Comparison of ENCODE assay signal across 26 cellular contexts in the genomic region with DNA sequence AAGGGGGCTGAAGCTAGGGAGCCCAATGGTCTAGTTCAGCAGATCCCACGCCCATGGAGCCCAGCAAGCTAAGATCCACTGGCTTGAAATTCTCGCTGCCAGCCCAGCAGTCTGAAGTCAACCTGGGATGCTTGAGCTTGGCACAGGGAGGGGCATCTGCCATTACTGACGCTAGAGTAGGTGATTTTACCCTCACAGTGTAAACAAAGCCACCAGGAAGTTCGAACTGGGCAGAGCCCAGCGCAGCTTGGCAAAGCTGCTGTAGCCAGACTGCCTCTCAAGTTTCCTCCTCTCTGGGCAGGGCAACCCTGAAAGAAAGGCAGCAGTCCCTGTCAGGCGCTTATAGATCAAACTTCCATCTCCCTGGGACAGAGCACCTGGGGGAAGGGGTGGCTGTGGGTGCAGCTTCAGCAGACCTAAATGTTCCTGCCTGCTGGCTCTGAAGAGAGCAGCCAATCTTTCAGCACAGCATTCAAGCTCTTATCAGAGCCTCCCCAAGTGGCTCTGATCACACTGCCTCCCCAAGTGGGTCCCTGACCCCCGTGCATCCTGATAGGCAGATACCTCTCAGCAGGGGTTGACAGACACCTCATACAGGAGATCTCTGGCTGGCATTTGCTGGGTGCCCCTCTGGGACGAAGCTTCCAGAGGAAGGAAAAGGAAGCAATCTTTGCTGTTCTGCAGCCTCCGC.
DNase-seq lines count a peak whose midpoint lies in the region; ATAC-seq, FAIRE-seq and TF ChIP-seq lines count a peak whose summit lies in the region.
"Had no signal": no experiment of that assay in that cellular context is flagged by ENCODE, and none has a peak within 500 bp of the region (broad histone marks: within the 10 kb centered on the region; RNA-seq: fewer than 3 reads in every experiment).

No MANE protein-coding gene starts in this region.

- H3K9ac ChIP-seq in kidney (ENCODE audit: low read length in 2 of 2) = no peak overlapping the region

- TF ChIP-seq CTCF in kidney (IDR thresholded peaks at IDR 0.05; ENCODE audit: borderline replicate concordance, extremely low read depth, insufficient read depth) (no peak), transverse colon (IDR thresholded peaks at IDR 0.05) (no peak)

- DNase-seq in NCI-H2196 (lab: John Stamatoyannopoulos, UW; ENCODE audit: unreplicated experiment) (peak; percentile 28), NCI-H2196 treated with DMSO at 0.1 percent for 48 hours (lab: John Stamatoyannopoulos, UW; ENCODE audit: unreplicated experiment) (no peak), NCI-H510A (lab: John Stamatoyannopoulos, UW) (peak; percentile 4), kidney (peak; percentile 49), transverse colon (peak; percentile 72)
- no peak for DNase-seq in activated naive CD4-positive, alpha-beta T cell treated with anti-CD3 and anti-CD28 coated beads, Interleukin-2, amount 50 U/mL, for 16 hours
- DNase-seq: activated CD8-positive, alpha-beta T cell treated with anti-CD3 and anti-CD28 coated beads for 36 hours; activated effector memory CD4-positive, alpha-beta T cell treated with Interleukin-2 at 50 U/mL for 16 hours; activated naive CD8-positive, alpha-beta T cell treated with anti-CD3 and anti-CD28 coated beads, Interleukin-2, amount 50 U/mL, for 24 hours; CD8-positive, alpha-beta memory T cell; IMR-90; natural killer cell; NCI-H1436 treated with DMSO at 0.1 percent for 48 hours; NCI-H2227 treated with DMSO at 0.1 percent for 48 hours; stimulated activated CD4-positive, alpha-beta T cell treated with anti-CD3 and anti-CD28 coated beads, Interleukin-1b, Interleukin-23, amount 100 ng/mL, for 48 hours; T-helper 1 cell had no signal

- no peaks in the 10 kb centered on the region for H3K9me3 ChIP-seq in kidney (ENCODE audit: control insufficient read depth in 1 of 2, low read length in 2 of 2)
- no peaks in the 10 kb centered on the region for H3K9me3 ChIP-seq in transverse colon

- no peaks in the 10 kb centered on the region for H3K27me3 ChIP-seq in transverse colon

- TF ChIP-seq EP300 in transverse colon (IDR thresholded peaks at IDR 0.05; ENCODE audit: low read depth) = no peak

- H3K36me3 ChIP-seq in kidney (ENCODE audit: control insufficient read depth in 1 of 2, insufficient read depth in 2 of 2, low read length in 2 of 2) (no peaks in the 10 kb centered on the region), transverse colon (no peaks in the 10 kb centered on the region)

- no peaks in the 10 kb centered on the region for H3K4me1 ChIP-seq in kidney (ENCODE audit: control insufficient read depth in 1 of 2, insufficient read depth in 1 of 2, low read depth in 1 of 2, low read length in 2 of 2)
- H3K4me1 ChIP-seq in transverse colon = peaks cover 0 to 3% (median 0%) of the 10 kb centered on the region in 4 donors

- H3K27ac ChIP-seq in kidney (ENCODE audit: low read depth in 2 of 2, low read length in 2 of 2) = no peak overlapping the region
- H3K27ac ChIP-seq in transverse colon = peak overlapping the region in 1 of 4 donors; percentile 0
- H3K27ac ChIP-seq: epithelial cell of prostate, skin epidermis had no signal

- H3K4me3 ChIP-seq in kidney (ENCODE audit: low read length in 2 of 2) (no peak overlapping the region), transverse colon (no peak overlapping the region)
- H3K4me3 ChIP-seq: skin epidermis had no signal

- in situ Hi-C loops in transverse colon (cut with MboI; ENCODE audit: low pct_ligation_motif_present in 1 of 4, low pct_unique_long_range_greater_than_20kb in 1 of 4, low sequenced_read_pairs in 3 of 4) = no loop called here

- no peak for TF ChIP-seq POLR2A in transverse colon (IDR thresholded peaks at IDR 0.05)

- 53 to 80% methylated on average over 1 to 9 of the region's 9 CpGs for WGBS in transverse colon (ENCODE audit: low coverage in 1 of 2), 2 donors

- ATAC-seq in HG02798 (IDR thresholded peaks at IDR 0.05; ENCODE audit: poor library complexity, unreplicated experiment) (no peak), GM19467 (IDR thresholded peaks at IDR 0.05; ENCODE audit: unreplicated experiment) (no peak)
- ATAC-seq: activated CD4-positive, CD25-positive, alpha-beta regulatory T cell treated with anti-CD3 and anti-CD28 coated beads, Interleukin-2, amount 50 U/mL, for 24 hours; activated CD8-positive, alpha-beta T cell treated with anti-CD3 and anti-CD28 coated beads for 36 hours; activated naive CD8-positive, alpha-beta T cell treated with anti-CD3 and anti-CD28 coated beads, Interleukin-2, amount 50 U/mL, for 24 hours; HCT116; natural killer cell had no signal

- no peak for FAIRE-seq in kidney (lab: Jason Lieb, UNC)
- FAIRE-seq: A204.1, GM12891, RCC 7860, urothelium cell line had no signal

- intact Hi-C loops in kidney (cut with DNase I) (no loop called here), transverse colon (cut with DNase I; ENCODE audit: low total_unique reads) (no loop called here)

Comparison
In these comparisons a context has a peak if more than half of its experiments do, and no peak if none do; other contexts are left out.
1. DNase-seq: peak in NCI-H2196 (single experiment), NCI-H510A (single experiment), kidney (single experiment) and transverse colon (single experiment); none in NCI-H2196 treated with DMSO at 0.1 percent for 48 hours (single experiment) and activated naive CD4-positive, alpha-beta T cell treated with anti-CD3 and anti-CD28 coated beads, Interleukin-2, amount 50 U/mL, for 16 hours (single experiment).